8 cellular contexts compared by ENCODE assay signal in the genomic region with DNA sequence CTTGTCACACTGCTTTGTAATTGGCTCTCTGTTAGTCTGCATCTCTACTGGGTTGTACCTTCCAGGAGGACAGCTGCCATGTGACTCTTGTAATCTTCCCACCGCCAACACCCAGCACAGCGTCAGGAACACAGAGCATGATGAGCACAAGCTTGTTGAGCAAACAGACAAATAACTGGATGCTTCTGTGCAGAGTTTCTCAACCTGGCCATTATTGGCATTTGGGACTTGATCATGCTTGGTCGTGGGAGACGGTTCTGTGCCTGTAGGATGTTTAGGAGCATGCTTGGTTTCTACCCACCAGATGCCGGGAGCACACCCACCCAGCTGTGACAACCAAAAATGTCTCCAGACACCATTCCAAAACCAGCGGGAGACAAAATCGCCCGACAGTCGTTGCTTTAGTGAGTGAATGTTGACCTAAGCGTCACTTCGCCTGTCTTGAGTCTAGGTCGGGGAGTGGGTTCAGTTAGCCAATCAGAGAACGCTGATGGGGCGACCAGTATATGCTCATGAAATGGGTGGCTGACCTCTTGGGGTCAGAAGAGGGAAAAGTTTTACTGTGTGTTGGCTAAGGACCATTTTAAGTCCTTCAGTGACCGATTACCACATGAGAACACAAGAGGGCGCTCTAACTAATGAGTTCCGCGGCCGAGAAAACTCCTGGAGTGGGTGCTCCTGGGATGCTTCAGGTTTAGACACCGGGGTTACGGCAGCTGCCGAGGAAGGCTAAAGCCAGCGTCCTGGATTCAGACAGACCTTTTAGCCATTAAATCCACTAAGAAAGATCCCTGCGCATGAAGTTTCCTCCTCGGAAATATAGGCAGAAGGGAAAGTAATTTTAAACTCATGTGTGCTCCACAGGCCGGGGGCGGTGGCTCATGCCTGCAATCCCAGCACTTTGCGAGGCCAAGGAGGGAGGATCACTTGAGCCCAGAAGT. TPM values are rescaled to one million over a fixed set of nuclear protein-coding genes. Genes with fewer than 3 reads are reported as not detected.
DNase-seq lines count a peak whose midpoint lies in the region; ATAC-seq and TF ChIP-seq lines count a peak whose summit lies in the region.

No MANE protein-coding gene starts in this region.

- CTCF ChIA-PET in AG04450 (lab: Charles Lee) (interaction anchor here (0.6 to 6.7 kb wide), 22 partner anchors 8 to 170 kb away, joined by 3 to 104 read pairs (median 6); no protein-coding TSS in a partner anchor), WTC11 (lab: Charles Lee) (interaction anchor here (0.7 to 3.7 kb wide), 15 partner anchors 9 to 170 kb away, joined by 3 to 51 read pairs (median 3); no protein-coding TSS in a partner anchor)

- H3K4me3 Mint-ChIP-seq in GM23338, result no peak overlapping the region
- H3K4me3 Mint-ChIP-seq in WTC11, result no peak overlapping the region
- peak overlapping the region; percentile 18 for H3K4me3 Mint-ChIP-seq in central memory CD8-positive, alpha-beta T cell

- H3K27me3 ChIP-seq in AG04450 (ENCODE audit: control insufficient read depth, insufficient read depth, low read length) (peaks cover 28% of the 10 kb centered on the region), GM23338 (ENCODE audit: insufficient read depth) (no peaks in the 10 kb centered on the region)

- TF ChIP-seq CTCF in AG04450 (IDR thresholded peaks at IDR 0.05; ENCODE audit: low read depth, low read length), result peak; percentile 77
- peak; percentile 90 to 94 for TF ChIP-seq CTCF in GM23338 (conservative IDR thresholded peaks at IDR 0.05; ENCODE audit: low read depth in 2 of 2)
- peak; percentile 60 for TF ChIP-seq CTCF in WTC11 (IDR thresholded peaks at IDR 0.05)

- no peak overlapping the region for H3K4me2 ChIP-seq in GM23338

- H3K4me1 Mint-ChIP-seq in GM23338, result peaks cover 2% of the 10 kb centered on the region; the same call in 1 of the 3 replicates
- no peaks in the 10 kb centered on the region for H3K4me1 Mint-ChIP-seq in WTC11
- peaks cover 36% of the 10 kb centered on the region for H3K4me1 Mint-ChIP-seq in central memory CD8-positive, alpha-beta T cell

- H3K27ac Mint-ChIP-seq in GM23338 (no peak overlapping the region), WTC11 (no peak overlapping the region)
- H3K27ac Mint-ChIP-seq in central memory CD8-positive, alpha-beta T cell (ENCODE audit: low read depth), result peak overlapping the region; percentile 50

- POLR2A ChIA-PET in AG04450 (lab: Yijun Ruan, JAX) (interaction anchor here (0.6 kb wide), 1 partner anchor 17 kb away, joined by 3 read pairs; no protein-coding TSS in a partner anchor), WTC11 (lab: Charles Lee) (no interaction called here)

- DNase-seq in AG04450 (ENCODE audit: low read depth, low spot score) (peak; percentile 30), GM23338 (ENCODE audit: low spot score) (peak; percentile 93), NCI-H226 (peak; percentile 65), WTC11 (ENCODE audit: low spot score) (peak; percentile 72), left lobe of liver (ENCODE audit: low spot score) (peak; percentile 61)
- peak; percentile 33 to 40 for DNase-seq in central memory CD8-positive, alpha-beta T cell (ENCODE audit: low spot score in 2 of 2)
- DNase-seq in stimulated activated CD4-positive, alpha-beta T cell treated with anti-CD3 and anti-CD28 coated beads, Interleukin-4, amount 100 ng/mL, for 24 hours, result peak; percentile 60

- no peaks in the 10 kb centered on the region for H4K20me1 ChIP-seq in GM23338 (replicated peaks; ENCODE audit: insufficient read depth)

- H3F3A ChIP-seq in GM23338 (replicated peaks; ENCODE audit: low read depth), result no peaks in the 10 kb centered on the region

- no peak overlapping the region; the same call in 1 of the 2 replicates for H2AFZ ChIP-seq in GM23338

- H3K9me3 ChIP-seq in AG04450 (ENCODE audit: control insufficient read depth, insufficient read depth, low read length), result no peaks in the 10 kb centered on the region

- ATAC-seq in GM23338 (peak; percentile 98), WTC11 (peak; percentile 99), left lobe of liver (peak; percentile 92), GM19395 (IDR thresholded peaks at IDR 0.05; ENCODE audit: unreplicated experiment) (no peak)
- ATAC-seq in central memory CD8-positive, alpha-beta T cell (replicated peaks; ENCODE audit: extremely low read depth, poor library complexity, severe bottlenecking), result no peak

- H3K27ac ChIP-seq in AG04450 (ENCODE audit: low read depth, low read length) (no peak overlapping the region), GM23338 (ENCODE audit: low read depth) (no peak overlapping the region)

- no peaks in the 10 kb centered on the region for H3K4me1 ChIP-seq in GM23338 (ENCODE audit: insufficient read depth)

- no peaks in the 10 kb centered on the region for H3K9me2 ChIP-seq in GM23338 (ENCODE audit: insufficient read depth)

- H3K36me3 Mint-ChIP-seq in GM23338 (ENCODE audit: low read depth) (no peaks in the 10 kb centered on the region), WTC11 (no peaks in the 10 kb centered on the region)
- H3K36me3 Mint-ChIP-seq in central memory CD8-positive, alpha-beta T cell (ENCODE audit: insufficient read depth), result peaks cover 21% of the 10 kb centered on the region

- H3K4me3 ChIP-seq in AG04450 (ENCODE audit: low read depth, low read length) (no peak overlapping the region), GM23338 (no peak overlapping the region)

- H3K27me3 Mint-ChIP-seq in GM23338 (ENCODE audit: insufficient read depth, low read depth, poor library complexity), result peaks cover 10% of the 10 kb centered on the region
- H3K27me3 Mint-ChIP-seq in WTC11 (ENCODE audit: low read depth), result peaks cover 2% of the 10 kb centered on the region; the same call in 1 of the 2 replicates
- H3K27me3 Mint-ChIP-seq in central memory CD8-positive, alpha-beta T cell, result no peaks in the 10 kb centered on the region

- H3K9me3 Mint-ChIP-seq in GM23338, result no peaks in the 10 kb centered on the region
- H3K9me3 Mint-ChIP-seq in WTC11, result no peaks in the 10 kb centered on the region
- no peaks in the 10 kb centered on the region for H3K9me3 Mint-ChIP-seq in central memory CD8-positive, alpha-beta T cell

- no peaks in the 10 kb centered on the region for H3K79me2 ChIP-seq in GM23338 (replicated peaks; ENCODE audit: insufficient read depth)

- no peaks in the 10 kb centered on the region for H3K36me3 ChIP-seq in GM23338 (ENCODE audit: insufficient read depth)

TF ChIP-seq in WTC11, 78 proteins besides CTCF, POLR2A, EP300 and RAD21:
- TF ChIP-seq CBFB (CRISPR knock-in tag; IDR thresholded peaks at IDR 0.05; ENCODE audit: low read depth) (no peak), GTF2I (CRISPR knock-in tag; conservative IDR thresholded peaks at IDR 0.05) (no peak), JUN (CRISPR knock-in tag; IDR thresholded peaks at IDR 0.05) (no peak), ZNF121 (CRISPR knock-in tag; IDR thresholded peaks at IDR 0.05) (peak; percentile 90), ATF1 (CRISPR knock-in tag; IDR thresholded peaks at IDR 0.05) (no peak), ETV6 (CRISPR knock-in tag; IDR thresholded peaks at IDR 0.05) (no peak), NFYB (CRISPR knock-in tag; conservative IDR thresholded peaks at IDR 0.05; ENCODE audit: low read depth) (peak; percentile 45; the same call in 1 of the 2 replicates), ZNF416 (CRISPR knock-in tag; IDR thresholded peaks at IDR 0.05) (no peak), ELF4 (CRISPR knock-in tag; IDR thresholded peaks at IDR 0.05; ENCODE audit: low read depth) (no peak)
- TF ChIP-seq, protein P1, sequence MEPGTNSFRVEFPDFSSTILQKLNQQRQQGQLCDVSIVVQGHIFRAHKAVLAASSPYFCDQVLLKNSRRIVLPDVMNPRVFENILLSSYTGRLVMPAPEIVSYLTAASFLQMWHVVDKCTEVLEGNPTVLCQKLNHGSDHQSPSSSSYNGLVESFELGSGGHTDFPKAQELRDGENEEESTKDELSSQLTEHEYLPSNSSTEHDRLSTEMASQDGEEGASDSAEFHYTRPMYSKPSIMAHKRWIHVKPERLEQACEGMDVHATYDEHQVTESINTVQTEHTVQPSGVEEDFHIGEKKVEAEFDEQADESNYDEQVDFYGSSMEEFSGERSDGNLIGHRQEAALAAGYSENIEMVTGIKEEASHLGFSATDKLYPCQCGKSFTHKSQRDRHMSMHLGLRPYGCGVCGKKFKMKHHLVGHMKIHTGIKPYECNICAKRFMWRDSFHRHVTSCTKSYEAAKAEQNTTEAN (CRISPR knock-in tag; IDR thresholded peaks at IDR 0.05), result no peak
- TF ChIP-seq, protein P2, sequence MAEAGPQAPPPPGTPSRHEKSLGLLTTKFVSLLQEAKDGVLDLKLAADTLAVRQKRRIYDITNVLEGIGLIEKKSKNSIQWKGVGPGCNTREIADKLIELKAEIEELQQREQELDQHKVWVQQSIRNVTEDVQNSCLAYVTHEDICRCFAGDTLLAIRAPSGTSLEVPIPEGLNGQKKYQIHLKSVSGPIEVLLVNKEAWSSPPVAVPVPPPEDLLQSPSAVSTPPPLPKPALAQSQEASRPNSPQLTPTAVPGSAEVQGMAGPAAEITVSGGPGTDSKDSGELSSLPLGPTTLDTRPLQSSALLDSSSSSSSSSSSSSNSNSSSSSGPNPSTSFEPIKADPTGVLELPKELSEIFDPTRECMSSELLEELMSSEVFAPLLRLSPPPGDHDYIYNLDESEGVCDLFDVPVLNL (CRISPR knock-in tag; IDR thresholded peaks at IDR 0.05; ENCODE audit: borderline replicate concordance, low read depth), result no peak
- TF ChIP-seq, protein P3, sequence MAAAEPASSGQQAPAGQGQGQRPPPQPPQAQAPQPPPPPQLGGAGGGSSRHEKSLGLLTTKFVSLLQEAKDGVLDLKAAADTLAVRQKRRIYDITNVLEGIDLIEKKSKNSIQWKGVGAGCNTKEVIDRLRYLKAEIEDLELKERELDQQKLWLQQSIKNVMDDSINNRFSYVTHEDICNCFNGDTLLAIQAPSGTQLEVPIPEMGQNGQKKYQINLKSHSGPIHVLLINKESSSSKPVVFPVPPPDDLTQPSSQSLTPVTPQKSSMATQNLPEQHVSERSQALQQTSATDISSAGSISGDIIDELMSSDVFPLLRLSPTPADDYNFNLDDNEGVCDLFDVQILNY (CRISPR knock-in tag; IDR thresholded peaks at IDR 0.05), result no peak

RNA-seq across cellular contexts. Expression of a gene that starts 57.8 kb away (rescaled TPM):
- polyA plus RNA-seq in AG04450 (2011; rRNA removed) (25.6 and 27.9 TPM in 2 replicates), GM23338 (2016; fragmentation: Nextera tagmentation; extraction: Ambion mirVana) (5.6 and 7.5 TPM in 2 replicates)
- 23.9 and 27.3 TPM in 2 replicates for polyA minus RNA-seq in AG04450 (2011; rRNA and poly(A)+ RNA removed)
- total RNA-seq in GM23338 (2014; rRNA removed; shearing (Covaris generic)), result 13.4 and 17.7 TPM in 2 replicates
- total RNA-seq in WTC11 (2021) (10.8 to 13.3 TPM (median 12.2 TPM) in 3 replicates), left lobe of liver (35.1 TPM)

Comparison
In these comparisons a context has a peak if more than half of its experiments do, and no peak if none do; other contexts are left out.
1. DNase-seq: peak in every context shown above with its lines; median percentile 93 in GM23338; 72 in WTC11; 65 in NCI-H226; 61 in left lobe of liver; 60 in stimulated activated CD4-positive, alpha-beta T cell treated with anti-CD3 and anti-CD28 coated beads, Interleukin-4, amount 100 ng/mL, for 24 hours; 36 in central memory CD8-positive, alpha-beta T cell; 30 in AG04450.
2. ATAC-seq: peak in GM23338 (single experiment), WTC11 (single experiment) and left lobe of liver (single experiment); none in central memory CD8-positive, alpha-beta T cell (single experiment) and GM19395 (single experiment).
3. Peak in every context shown above with its lines, with median percentiles within 50 percentile points of each other: CTCF ChIP-seq.